Comparison of ENCODE assay signal across 1 cellular context in the genomic region with DNA sequence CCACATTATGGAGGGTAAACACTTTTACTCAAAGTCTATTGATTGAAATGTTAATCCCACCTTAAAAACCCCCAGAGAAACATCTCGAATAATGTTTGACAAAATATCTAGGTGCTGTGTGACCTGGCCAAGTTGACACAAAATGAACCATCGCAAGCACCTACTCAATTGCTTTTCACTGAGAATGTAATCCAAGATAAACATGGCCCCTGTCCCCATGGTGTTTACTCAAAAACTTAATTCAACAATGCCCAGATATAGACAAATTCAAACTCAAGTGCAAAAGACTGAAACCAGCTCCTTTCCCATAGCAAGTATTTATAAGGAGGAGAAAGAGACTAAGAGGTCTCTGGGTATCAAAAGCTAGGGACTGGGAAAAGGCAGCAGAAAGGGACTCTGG.
TF ChIP-seq lines count a peak whose summit lies in the region.

No MANE protein-coding gene starts in this region.

TF ChIP-seq in HepG2, 621 proteins besides CTCF, POLR2A, EP300 and RAD21 (continued from another document and continues in another):
- TF ChIP-seq ETS1 (CRISPR knock-in tag; IDR thresholded peaks at IDR 0.05) (no peak), SP5 (CRISPR knock-in tag; IDR thresholded peaks at IDR 0.05; ENCODE audit: borderline replicate concordance, low read depth) (no peak), MEIS1 (CRISPR knock-in tag; IDR thresholded peaks at IDR 0.05; ENCODE audit: borderline replicate concordance) (no peak), MLLT10 (CRISPR knock-in tag; IDR thresholded peaks at IDR 0.05) (no peak), BCL6 (CRISPR knock-in tag; IDR thresholded peaks at IDR 0.05) (peak; percentile 57), ZNF124 (CRISPR knock-in tag; IDR thresholded peaks at IDR 0.05) (no peak), HNRNPH1 (optimal IDR thresholded peaks at IDR 0.05; ENCODE audit: low read depth, low read length) (no peak), ZNF850 (CRISPR knock-in tag; conservative IDR thresholded peaks at IDR 0.05) (no peak), HMG20B (CRISPR knock-in tag; conservative IDR thresholded peaks at IDR 0.05) (peak; percentile 41; the same call in 1 of the 2 replicates), ZNF251 (CRISPR knock-in tag; IDR thresholded peaks at IDR 0.05) (no peak), RERE (CRISPR knock-in tag; IDR thresholded peaks at IDR 0.05; ENCODE audit: low read depth) (peak; percentile 74; the same call in 1 of the 2 replicates), REST (IDR thresholded peaks at IDR 0.05; ENCODE audit: borderline replicate concordance in 1 of 2, low read depth in 1 of 2, low read length in 2 of 2) (peak in 1 of 2 experiments; percentile 39; a peak in 1 of 4 replicates), ZNF614 (CRISPR knock-in tag; IDR thresholded peaks at IDR 0.05; ENCODE audit: borderline replicate concordance) (no peak), ZNF616 (CRISPR knock-in tag; IDR thresholded peaks at IDR 0.05; ENCODE audit: low read depth) (no peak), HMG20A (CRISPR knock-in tag; IDR thresholded peaks at IDR 0.05; ENCODE audit: borderline replicate concordance) (peak; percentile 74), HOMEZ (CRISPR knock-in tag; IDR thresholded peaks at IDR 0.05; ENCODE audit: low read depth) (no peak), RBM39 (IDR thresholded peaks at IDR 0.05; ENCODE audit: low read depth, low read length, poor library complexity, severe bottlenecking) (no peak), TBX3 (IDR thresholded peaks at IDR 0.05; ENCODE audit: borderline replicate concordance) (peak; percentile 88; the same call in 1 of the 2 replicates), ZNF33B (CRISPR knock-in tag; IDR thresholded peaks at IDR 0.05) (no peak), FOXP1 (IDR thresholded peaks at IDR 0.05) (no peak), FOXP1 (CRISPR knock-in tag; IDR thresholded peaks at IDR 0.05) (peak; percentile 61)
- TF ChIP-seq, protein P1, sequence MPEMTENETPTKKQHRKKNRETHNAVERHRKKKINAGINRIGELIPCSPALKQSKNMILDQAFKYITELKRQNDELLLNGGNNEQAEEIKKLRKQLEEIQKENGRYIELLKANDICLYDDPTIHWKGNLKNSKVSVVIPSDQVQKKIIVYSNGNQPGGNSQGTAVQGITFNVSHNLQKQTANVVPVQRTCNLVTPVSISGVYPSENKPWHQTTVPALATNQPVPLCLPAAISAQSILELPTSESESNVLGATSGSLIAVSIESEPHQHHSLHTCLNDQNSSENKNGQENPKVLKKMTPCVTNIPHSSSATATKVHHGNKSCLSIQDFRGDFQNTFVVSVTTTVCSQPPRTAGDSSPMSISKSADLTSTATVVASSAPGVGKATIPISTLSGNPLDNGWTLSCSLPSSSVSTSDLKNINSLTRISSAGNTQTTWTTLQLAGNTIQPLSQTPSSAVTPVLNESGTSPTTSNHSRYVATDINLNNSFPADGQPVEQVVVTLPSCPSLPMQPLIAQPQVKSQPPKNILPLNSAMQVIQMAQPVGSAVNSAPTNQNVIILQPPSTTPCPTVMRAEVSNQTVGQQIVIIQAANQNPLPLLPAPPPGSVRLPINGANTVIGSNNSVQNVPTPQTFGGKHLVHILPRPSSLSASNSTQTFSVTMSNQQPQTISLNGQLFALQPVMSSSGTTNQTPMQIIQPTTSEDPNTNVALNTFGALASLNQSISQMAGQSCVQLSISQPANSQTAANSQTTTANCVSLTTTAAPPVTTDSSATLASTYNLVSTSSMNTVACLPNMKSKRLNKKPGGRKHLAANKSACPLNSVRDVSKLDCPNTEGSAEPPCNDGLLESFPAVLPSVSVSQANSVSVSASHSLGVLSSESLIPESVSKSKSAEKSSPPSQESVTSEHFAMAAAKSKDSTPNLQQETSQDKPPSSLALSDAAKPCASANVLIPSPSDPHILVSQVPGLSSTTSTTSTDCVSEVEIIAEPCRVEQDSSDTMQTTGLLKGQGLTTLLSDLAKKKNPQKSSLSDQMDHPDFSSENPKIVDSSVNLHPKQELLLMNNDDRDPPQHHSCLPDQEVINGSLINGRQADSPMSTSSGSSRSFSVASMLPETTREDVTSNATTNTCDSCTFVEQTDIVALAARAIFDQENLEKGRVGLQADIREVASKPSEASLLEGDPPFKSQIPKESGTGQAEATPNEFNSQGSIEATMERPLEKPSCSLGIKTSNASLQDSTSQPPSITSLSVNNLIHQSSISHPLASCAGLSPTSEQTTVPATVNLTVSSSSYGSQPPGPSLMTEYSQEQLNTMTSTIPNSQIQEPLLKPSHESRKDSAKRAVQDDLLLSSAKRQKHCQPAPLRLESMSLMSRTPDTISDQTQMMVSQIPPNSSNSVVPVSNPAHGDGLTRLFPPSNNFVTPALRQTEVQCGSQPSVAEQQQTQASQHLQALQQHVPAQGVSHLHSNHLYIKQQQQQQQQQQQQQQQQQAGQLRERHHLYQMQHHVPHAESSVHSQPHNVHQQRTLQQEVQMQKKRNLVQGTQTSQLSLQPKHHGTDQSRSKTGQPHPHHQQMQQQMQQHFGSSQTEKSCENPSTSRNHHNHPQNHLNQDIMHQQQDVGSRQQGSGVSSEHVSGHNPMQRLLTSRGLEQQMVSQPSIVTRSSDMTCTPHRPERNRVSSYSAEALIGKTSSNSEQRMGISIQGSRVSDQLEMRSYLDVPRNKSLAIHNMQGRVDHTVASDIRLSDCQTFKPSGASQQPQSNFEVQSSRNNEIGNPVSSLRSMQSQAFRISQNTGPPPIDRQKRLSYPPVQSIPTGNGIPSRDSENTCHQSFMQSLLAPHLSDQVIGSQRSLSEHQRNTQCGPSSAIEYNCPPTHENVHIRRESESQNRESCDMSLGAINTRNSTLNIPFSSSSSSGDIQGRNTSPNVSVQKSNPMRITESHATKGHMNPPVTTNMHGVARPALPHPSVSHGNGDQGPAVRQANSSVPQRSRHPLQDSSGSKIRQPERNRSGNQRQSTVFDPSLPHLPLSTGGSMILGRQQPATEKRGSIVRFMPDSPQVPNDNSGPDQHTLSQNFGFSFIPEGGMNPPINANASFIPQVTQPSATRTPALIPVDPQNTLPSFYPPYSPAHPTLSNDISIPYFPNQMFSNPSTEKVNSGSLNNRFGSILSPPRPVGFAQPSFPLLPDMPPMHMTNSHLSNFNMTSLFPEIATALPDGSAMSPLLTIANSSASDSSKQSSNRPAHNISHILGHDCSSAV (CRISPR knock-in tag; IDR thresholded peaks at IDR 0.05; ENCODE audit: borderline replicate concordance), result no peak
- TF ChIP-seq, protein P2, sequence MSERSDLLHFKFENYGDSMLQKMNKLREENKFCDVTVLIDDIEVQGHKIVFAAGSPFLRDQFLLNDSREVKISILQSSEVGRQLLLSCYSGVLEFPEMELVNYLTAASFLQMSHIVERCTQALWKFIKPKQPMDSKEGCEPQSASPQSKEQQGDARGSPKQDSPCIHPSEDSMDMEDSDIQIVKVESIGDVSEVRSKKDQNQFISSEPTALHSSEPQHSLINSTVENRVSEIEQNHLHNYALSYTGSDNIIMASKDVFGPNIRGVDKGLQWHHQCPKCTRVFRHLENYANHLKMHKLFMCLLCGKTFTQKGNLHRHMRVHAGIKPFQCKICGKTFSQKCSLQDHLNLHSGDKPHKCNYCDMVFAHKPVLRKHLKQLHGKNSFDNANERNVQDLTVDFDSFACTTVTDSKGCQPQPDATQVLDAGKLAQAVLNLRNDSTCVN (CRISPR knock-in tag; IDR thresholded peaks at IDR 0.05; ENCODE audit: borderline replicate concordance), result no peak
- TF ChIP-seq, protein P3, sequence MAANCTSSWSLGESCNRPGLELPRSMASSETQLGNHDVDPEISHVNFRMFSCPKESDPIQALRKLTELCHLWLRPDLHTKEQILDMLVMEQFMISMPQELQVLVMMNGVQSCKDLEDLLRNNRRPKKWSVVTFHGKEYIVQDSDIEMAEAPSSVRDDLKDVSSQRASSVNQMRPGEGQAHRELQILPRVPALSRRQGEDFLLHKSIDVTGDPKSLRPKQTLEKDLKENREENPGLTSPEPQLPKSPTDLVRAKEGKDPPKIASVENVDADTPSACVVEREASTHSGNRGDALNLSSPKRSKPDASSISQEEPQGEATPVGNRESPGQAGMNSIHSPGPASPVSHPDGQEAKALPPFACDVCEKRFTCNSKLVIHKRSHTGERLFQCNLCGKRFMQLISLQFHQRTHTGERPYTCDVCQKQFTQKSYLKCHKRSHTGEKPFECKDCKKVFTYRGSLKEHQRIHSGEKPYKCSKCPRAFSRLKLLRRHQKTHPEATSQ (CRISPR knock-in tag; IDR thresholded peaks at IDR 0.05; ENCODE audit: borderline replicate concordance), result no peak
